ENCODE assay signal across 8 cellular contexts in genomic region chr15:77420610-77421369, GRCh38. TPM values are rescaled to one million over a fixed set of nuclear protein-coding genes. Genes with fewer than 3 reads are reported as not detected.
DNase-seq lines count a peak whose midpoint lies in the region; ATAC-seq and TF ChIP-seq lines count a peak whose summit lies in the region.

TSS of gene HMG20A (plus strand) at chr15:77420888. CDS start at chr15:77458408, 37,520 bp downstream.

- H3K36me3 ChIP-seq in psoas muscle (ENCODE audit: insufficient read depth in 1 of 2, low read depth in 1 of 2): no peaks in the 10 kb centered on the region
- H3K36me3 ChIP-seq in uterus: no peaks in the 10 kb centered on the region

- 0 to 1% (median 1%) methylated on average over 25 of the region's 25 CpGs for WGBS in psoas muscle, 3 donors

- no peaks in the 10 kb centered on the region for H3K27me3 ChIP-seq in psoas muscle (ENCODE audit: insufficient read depth in 3 of 3, low read length in 2 of 3)
- H3K27me3 ChIP-seq in uterus: no peaks in the 10 kb centered on the region

- ATAC-seq in HG02678 (IDR thresholded peaks at IDR 0.05; ENCODE audit: unreplicated experiment) (peak; percentile 30), left ventricle myocardium superior (peak; percentile 54), psoas muscle (peak; percentile 55 to 75 (median 60))

- H3K9me3 ChIP-seq in psoas muscle (no peaks in the 10 kb centered on the region), uterus (no peaks in the 10 kb centered on the region)

- H3K27ac ChIP-seq in psoas muscle (peak within 1 kb of the TSS; percentile 97), uterus (peak within 1 kb of the TSS; percentile 95 to 99)

- DNase-seq in GM12864 (ENCODE audit: low read depth) (peak; percentile 61), NCI-H1417 (lab: John Stamatoyannopoulos, UW) (peak; percentile 76 to 99 (median 99)), amniotic stem cell (lab: John Stamatoyannopoulos, UW) (peak; percentile 55), left ventricle myocardium superior (peak; percentile 63), psoas muscle (peak; percentile 54 to 81), uterus (peak; percentile 55 to 72)

- H3K4me3 ChIP-seq in GM12864 (ENCODE audit: low read depth, low read length) (peak within 1 kb of the TSS; percentile 68), psoas muscle (peak within 1 kb of the TSS; percentile 91), uterus (peak within 1 kb of the TSS; percentile 54 to 80)

- H3K4me1 ChIP-seq in psoas muscle (peaks cover 58% of the 10 kb centered on the region), uterus (peaks cover 0 to 13% of the 10 kb centered on the region in 2 donors)

- intact Hi-C loops in T-helper 1 cell treated with Interleukin-12 subunit alpha and Interleukin-12 subunit beta and Interleukin-4 antibody, amounts not matched to agents 30 ng/mL and 1 ng/mL, for 36 hours (cut with micrococcal nuclease): loop anchor here (1.0 to 10.0 kb wide), 11 partner anchors 10 to 1968 kb away; partner anchors contain the start of genes RCN2, SCAPER, SIN3A and TSPAN3
- intact Hi-C loops in left ventricle myocardium superior (cut with micrococcal nuclease) (no loop called here), psoas muscle (cut with DNase I) (loop anchor here (1.0 to 5.0 kb wide), 3 partner anchors 62 to 77 kb away; no protein-coding TSS in a partner anchor), uterus (cut with DNase I; ENCODE audit: low total_unique reads) (no loop called here)

- peak in 1 of 2 donors; percentile 41 for TF ChIP-seq POLR2A in uterus (IDR thresholded peaks at IDR 0.05)

- no peak for TF ChIP-seq CTCF in GM12864 (IDR thresholded peaks at IDR 0.05; ENCODE audit: low read depth, low read length, missing control alignments)
- TF ChIP-seq CTCF in psoas muscle (IDR thresholded peaks at IDR 0.05): no peak
- no peak for TF ChIP-seq CTCF in uterus (IDR thresholded peaks at IDR 0.05)

RNA-seq across cellular contexts. Expression of gene HMG20A, which starts in this region (rescaled TPM):
- 56.3 and 57.0 TPM in 2 replicates for total RNA-seq in T-helper 1 cell treated with Interleukin-12 subunit alpha and Interleukin-12 subunit beta and Interleukin-4 antibody, amounts not matched to agents 30 ng/mL and 1 ng/mL, for 36 hours
- 32.0 TPM for total RNA-seq in left ventricle myocardium superior
- 10 to 100 TPM; 29.3 to 38.3 (median 31.5) TPM for total RNA-seq in psoas muscle
- polyA plus RNA-seq in psoas muscle: 10 to 100 TPM in 2 of 3 donors, 1 to 10 TPM in 1; 9.7 to 20.5 (median 11.0) TPM
- total RNA-seq in uterus: 10 to 100 TPM; 10.5 to 59.5 (median 28.4) TPM

Comparison
In these comparisons a context has a peak if more than half of its experiments do, and no peak if none do; other contexts are left out.
1. Peak in every context shown above with its lines: DNase-seq, ATAC-seq, H3K4me3 ChIP-seq and H3K27ac ChIP-seq.
2. intact Hi-C loops: an anchor here in T-helper 1 cell treated with Interleukin-12 subunit alpha and Interleukin-12 subunit beta and Interleukin-4 antibody, amounts not matched to agents 30 ng/mL and 1 ng/mL, for 36 hours (1.0 to 10.0 kb wide) and psoas muscle (1.0 to 5.0 kb wide); none called in left ventricle myocardium superior and uterus.